ENCODE assay signal across 11 cellular contexts in genomic region chr1:116360435-116361173, GRCh38. TPM values are rescaled to one million over a fixed set of nuclear protein-coding genes. Genes with fewer than 3 reads are reported as not detected.
A peak's percentile ranks its signal among the peaks of the same experiment; 100 is the strongest.
DNase-seq lines count a peak whose midpoint lies in the region; TF ChIP-seq lines count a peak whose summit lies in the region.
"Had no signal": no experiment of that assay in that cellular context is flagged by ENCODE, and none has a peak within 500 bp of the region (broad histone marks: within the 10 kb centered on the region; RNA-seq: fewer than 3 reads in every experiment).

No MANE protein-coding gene starts in this region.

- intact Hi-C loops in esophagus squamous epithelium (cut with DNase I) = loop anchor here (10.0 kb wide), 1 partner anchor 124 kb away; no protein-coding TSS in a partner anchor

- H4K20me1 ChIP-seq in OCI-LY1 (ENCODE audit: insufficient read depth, low read length) = no peaks in the 10 kb centered on the region
- no peaks in the 10 kb centered on the region for H4K20me1 ChIP-seq in smooth muscle cell (ENCODE audit: low read depth)

- no peak overlapping the region for H3K27ac ChIP-seq in OCI-LY1 (ENCODE audit: low read depth, low read length, poor library complexity, severe bottlenecking)
- H3K27ac ChIP-seq in esophagus squamous epithelium = no peak overlapping the region
- H3K27ac ChIP-seq in smooth muscle cell (ENCODE audit: low read depth) = no peak overlapping the region

- H3K4me2 ChIP-seq in OCI-LY1 (ENCODE audit: low read length) = no peak overlapping the region
- H3K4me2 ChIP-seq in smooth muscle cell = no peak overlapping the region
- H3K4me2 ChIP-seq: hepatocyte had no signal

- H3K36me3 ChIP-seq in OCI-LY1 (ENCODE audit: insufficient read depth, low read length) (no peaks in the 10 kb centered on the region), esophagus squamous epithelium (no peaks in the 10 kb centered on the region), smooth muscle cell (ENCODE audit: low read depth) (no peaks in the 10 kb centered on the region)

- H3K9ac ChIP-seq in OCI-LY1 (ENCODE audit: low read length) = no peak overlapping the region
- no peak overlapping the region for H3K9ac ChIP-seq in smooth muscle cell (ENCODE audit: low read depth)

- H3K9me3 ChIP-seq in OCI-LY1 (ENCODE audit: low read length) (no peaks in the 10 kb centered on the region), esophagus squamous epithelium (no peaks in the 10 kb centered on the region), smooth muscle cell (replicated peaks; ENCODE audit: low read depth) (no peaks in the 10 kb centered on the region)

- no peaks in the 10 kb centered on the region for H3K79me2 ChIP-seq in OCI-LY1 (ENCODE audit: insufficient read depth, low read length)
- H3K79me2 ChIP-seq in smooth muscle cell (ENCODE audit: low read depth) = no peaks in the 10 kb centered on the region
- H3K79me2 ChIP-seq: hepatocyte had no signal

- TF ChIP-seq CTCF in OCI-LY1 (IDR thresholded peaks at IDR 0.05; ENCODE audit: low read length) (peak; percentile 31; the same call in 1 of the 2 replicates), esophagus squamous epithelium (IDR thresholded peaks at IDR 0.05) (peak in 5 of 6 experiments; percentile 28 to 52 (median 35)), smooth muscle cell (IDR thresholded peaks at IDR 0.05; ENCODE audit: borderline replicate concordance, insufficient read depth, poor library complexity, severe bottlenecking) (peak; percentile 18)

- TF ChIP-seq POLR2A in esophagus squamous epithelium (IDR thresholded peaks at IDR 0.05) = no peak

- H3K27me3 ChIP-seq in OCI-LY1 (ENCODE audit: insufficient read depth, low read length) = no peaks in the 10 kb centered on the region
- H3K27me3 ChIP-seq in esophagus squamous epithelium = no peaks in the 10 kb centered on the region
- H3K27me3 ChIP-seq in smooth muscle cell (ENCODE audit: low read depth) = no peaks in the 10 kb centered on the region
- H3K27me3 ChIP-seq: hepatocyte had no signal

- peak; percentile 12 for DNase-seq in NOMO-1 treated with DMSO at 0.1 percent for 48 hours (lab: John Stamatoyannopoulos, UW; ENCODE audit: unreplicated experiment)
- DNase-seq in NOMO-1 treated with dmso at 0.1 percent for 144 hours (lab: John Stamatoyannopoulos, UW; ENCODE audit: unreplicated experiment) = no peak
- DNase-seq in esophagus squamous epithelium (lab: John Stamatoyannopoulos, UW) = no peak
- DNase-seq in smooth muscle cell (lab: John Stamatoyannopoulos, UW; ENCODE audit: unreplicated experiment) = no peak
- DNase-seq in ecto neural progenitor cell (ENCODE audit: low spot score) = no peak
- DNase-seq in SKM-1 treated with dmso at 0.1 percent for 144 hours (lab: John Stamatoyannopoulos, UW; ENCODE audit: unreplicated experiment) = no peak
- no peak for DNase-seq in NCI-H748 treated with DMSO at 0.1 percent for 48 hours (lab: John Stamatoyannopoulos, UW)
- DNase-seq: ACHN; stimulated activated naive B cell treated with anti-CD40 and anti-IgM and Interleukin-4, amounts not matched to agents 10 μg/mL and 1 μg/mL and 100 μg/mL, for 72 hours had no signal

- no peaks in the 10 kb centered on the region for H3K9me2 ChIP-seq in OCI-LY1 (ENCODE audit: low read depth, low read length)

- H3K4me1 ChIP-seq in OCI-LY1 (ENCODE audit: insufficient read depth, low read length, severe bottlenecking) (no peaks in the 10 kb centered on the region), esophagus squamous epithelium (peaks cover 0 to 39% (median 11%) of the 10 kb centered on the region in 3 donors), smooth muscle cell (ENCODE audit: low read depth) (peaks cover 11% of the 10 kb centered on the region)

- 71 to 76% methylated on average over 2 of the region's 2 CpGs for WGBS in esophagus squamous epithelium, 2 donors
- 78% methylated on average over 2 of the region's 2 CpGs for WGBS in smooth muscle cell (ENCODE audit: low lambda C conversion rate)

- H3F3A ChIP-seq in OCI-LY1 (ENCODE audit: insufficient read depth, low read length) = no peaks in the 10 kb centered on the region
- no peaks in the 10 kb centered on the region for H3F3A ChIP-seq in smooth muscle cell (ENCODE audit: low read depth)

- H2AFZ ChIP-seq in OCI-LY1 (ENCODE audit: low read length) (no peak overlapping the region), smooth muscle cell (ENCODE audit: low read depth) (no peak overlapping the region)
- H2AFZ ChIP-seq: hepatocyte had no signal

- H3K4me3 ChIP-seq in OCI-LY1 (ENCODE audit: low read depth, low read length, poor library complexity, severe bottlenecking) (no peak overlapping the region), esophagus squamous epithelium (no peak overlapping the region), smooth muscle cell (no peak overlapping the region)
- H3K4me3 ChIP-seq: hepatocyte had no signal

RNA-seq across cellular contexts. Expression of gene ATP1A1, which starts 12.4 kb away (rescaled TPM):
- total RNA-seq in esophagus squamous epithelium = 100 to 1,000 TPM; 310 to 443 (median 391) TPM
- 93.0 and 104 TPM in 2 replicates for total RNA-seq in smooth muscle cell
- polyA plus RNA-seq in smooth muscle cell = 75.7 and 96.1 TPM in 2 replicates
